Comparison of ENCODE assay signal across 9 cellular contexts in genomic region chr5:56155992-56156584, GRCh38.
DNase-seq lines count a peak whose midpoint lies in the region; ATAC-seq and TF ChIP-seq lines count a peak whose summit lies in the region.
"Had no signal": no experiment of that assay in that cellular context is flagged by ENCODE, and none has a peak within 500 bp of the region (broad histone marks: within the 10 kb centered on the region; RNA-seq: fewer than 3 reads in every experiment).

No MANE protein-coding gene starts in this region.

- no peaks in the 10 kb centered on the region for H3K4me1 ChIP-seq in urinary bladder (ENCODE audit: insufficient read depth)

- no peaks in the 10 kb centered on the region for H3K36me3 ChIP-seq in urinary bladder (ENCODE audit: insufficient read depth)

- CTCF ChIA-PET in GM10248 (lab: Yijun Ruan, JAX) = no interaction called here

- POLR2A ChIA-PET in GM10248 (lab: Yijun Ruan, JAX) = no interaction called here

- TF ChIP-seq CTCF in GM10248 (IDR thresholded peaks at IDR 0.05; ENCODE audit: control extremely low read depth, extremely low read depth, low read depth, missing control alignments) (no peak), GM20000 (IDR thresholded peaks at IDR 0.05; ENCODE audit: extremely low read depth, missing control alignments) (no peak)

- peak overlapping the region; percentile 63 for H3K27ac ChIP-seq in urinary bladder (ENCODE audit: low read depth)

- intact Hi-C loops in Right ventricle myocardium superior (cut with DNase I) = no loop called here
- intact Hi-C loops in cardiac septum (cut with DNase I) = no loop called here
- intact Hi-C loops in left ventricle myocardium superior (cut with micrococcal nuclease) = no loop called here

- peak; percentile 68 for ATAC-seq in Right ventricle myocardium superior (ENCODE audit: poor library complexity)
- peak; percentile 75 for ATAC-seq in left ventricle myocardium superior

- no peak overlapping the region for H3K4me3 ChIP-seq in urinary bladder (ENCODE audit: low read depth, low read length)

- in situ Hi-C loops in ACHN (cut with HindIII; ENCODE audit: low pct_ligation_motif_present, low pct_unique_long_range_greater_than_20kb, low sequenced_read_pairs) = no loop called here

- DNase-seq in Right ventricle myocardium superior (peak; percentile 62), cardiac septum (ENCODE audit: low spot score) (no peak), Kasumi-1 (lab: John Stamatoyannopoulos, UW) (peak; percentile 87 to 90), left ventricle myocardium superior (peak; percentile 43), ACHN (no peak), GM10248 (ENCODE audit: extremely low spot score) (no peak), GM20000 (ENCODE audit: low spot score) (no peak)
- DNase-seq: HFFc6 had no signal

- WGBS in urinary bladder = 87% methylated on average over 4 of the region's 4 CpGs

Comparison
In these comparisons a context has a peak if more than half of its experiments do, and no peak if none do; other contexts are left out.
1. DNase-seq: peak in Right ventricle myocardium superior (single experiment), Kasumi-1 (2 of 2) and left ventricle myocardium superior (single experiment); none in cardiac septum (single experiment), ACHN (single experiment), GM10248 (single experiment) and GM20000 (single experiment).